In genomic region chr15:57253082-57253481, GRCh38 we compare ENCODE assay signal across 1 cellular context.
A peak's percentile ranks its signal among the peaks of the same experiment; 100 is the strongest.
TF ChIP-seq lines count a peak whose summit lies in the region.

No MANE protein-coding gene starts in this region.

TF ChIP-seq in K562, 482 proteins besides CTCF, POLR2A, EP300 and RAD21 (continued from another document and continues in another):
- TF ChIP-seq ZNF277 (CRISPR knock-in tag; IDR thresholded peaks at IDR 0.05; ENCODE audit: borderline replicate concordance): no peak
- TF ChIP-seq STAT6 (CRISPR knock-in tag; IDR thresholded peaks at IDR 0.05): no peak
- TF ChIP-seq ZNF589 (CRISPR knock-in tag; IDR thresholded peaks at IDR 0.05; ENCODE audit: low read depth): 0 out of 2 replicates have a peak, but pooled peaks have one; percentile 49
- TF ChIP-seq PML (IDR thresholded peaks at IDR 0.05; ENCODE audit: low read length): no peak
- no peak for TF ChIP-seq KLF6 (CRISPR knock-in tag; IDR thresholded peaks at IDR 0.05; ENCODE audit: borderline replicate concordance)
- no peak for TF ChIP-seq KHSRP (IDR thresholded peaks at IDR 0.05)
- no peak for TF ChIP-seq MTF1 (CRISPR knock-in tag; IDR thresholded peaks at IDR 0.05; ENCODE audit: borderline replicate concordance)
- no peak for TF ChIP-seq PYGO2 (tag; IDR thresholded peaks at IDR 0.05)
- TF ChIP-seq SIN3B (IDR thresholded peaks at IDR 0.05; ENCODE audit: low read depth): no peak
- no peak for TF ChIP-seq ZNF561 (CRISPR knock-in tag; conservative IDR thresholded peaks at IDR 0.05)
- no peak for TF ChIP-seq ETV5 (CRISPR knock-in tag; IDR thresholded peaks at IDR 0.05; ENCODE audit: low read depth)
- peak; percentile 80 for TF ChIP-seq SMAD4 (CRISPR knock-in tag; conservative IDR thresholded peaks at IDR 0.05)
- peak; percentile 65; the same call in 1 of the 2 replicates for TF ChIP-seq ZNF668 (CRISPR knock-in tag; IDR thresholded peaks at IDR 0.05)
- TF ChIP-seq MAX (CRISPR knock-in tag; IDR thresholded peaks at IDR 0.05): no peak
- TF ChIP-seq MAFG (tag; conservative IDR thresholded peaks at IDR 0.05): no peak
- peak; percentile 71 for TF ChIP-seq JUND (IDR thresholded peaks at IDR 0.05; ENCODE audit: borderline replicate concordance, low read depth, low read length)
- no peak for TF ChIP-seq JUND (tag; IDR thresholded peaks at IDR 0.05; ENCODE audit: borderline replicate concordance, low read depth, low read length)
- TF ChIP-seq, protein P1, sequence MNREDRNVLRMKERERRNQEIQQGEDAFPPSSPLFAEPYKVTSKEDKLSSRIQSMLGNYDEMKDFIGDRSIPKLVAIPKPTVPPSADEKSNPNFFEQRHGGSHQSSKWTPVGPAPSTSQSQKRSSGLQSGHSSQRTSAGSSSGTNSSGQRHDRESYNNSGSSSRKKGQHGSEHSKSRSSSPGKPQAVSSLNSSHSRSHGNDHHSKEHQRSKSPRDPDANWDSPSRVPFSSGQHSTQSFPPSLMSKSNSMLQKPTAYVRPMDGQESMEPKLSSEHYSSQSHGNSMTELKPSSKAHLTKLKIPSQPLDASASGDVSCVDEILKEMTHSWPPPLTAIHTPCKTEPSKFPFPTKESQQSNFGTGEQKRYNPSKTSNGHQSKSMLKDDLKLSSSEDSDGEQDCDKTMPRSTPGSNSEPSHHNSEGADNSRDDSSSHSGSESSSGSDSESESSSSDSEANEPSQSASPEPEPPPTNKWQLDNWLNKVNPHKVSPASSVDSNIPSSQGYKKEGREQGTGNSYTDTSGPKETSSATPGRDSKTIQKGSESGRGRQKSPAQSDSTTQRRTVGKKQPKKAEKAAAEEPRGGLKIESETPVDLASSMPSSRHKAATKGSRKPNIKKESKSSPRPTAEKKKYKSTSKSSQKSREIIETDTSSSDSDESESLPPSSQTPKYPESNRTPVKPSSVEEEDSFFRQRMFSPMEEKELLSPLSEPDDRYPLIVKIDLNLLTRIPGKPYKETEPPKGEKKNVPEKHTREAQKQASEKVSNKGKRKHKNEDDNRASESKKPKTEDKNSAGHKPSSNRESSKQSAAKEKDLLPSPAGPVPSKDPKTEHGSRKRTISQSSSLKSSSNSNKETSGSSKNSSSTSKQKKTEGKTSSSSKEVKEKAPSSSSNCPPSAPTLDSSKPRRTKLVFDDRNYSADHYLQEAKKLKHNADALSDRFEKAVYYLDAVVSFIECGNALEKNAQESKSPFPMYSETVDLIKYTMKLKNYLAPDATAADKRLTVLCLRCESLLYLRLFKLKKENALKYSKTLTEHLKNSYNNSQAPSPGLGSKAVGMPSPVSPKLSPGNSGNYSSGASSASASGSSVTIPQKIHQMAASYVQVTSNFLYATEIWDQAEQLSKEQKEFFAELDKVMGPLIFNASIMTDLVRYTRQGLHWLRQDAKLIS (CRISPR knock-in tag; IDR thresholded peaks at IDR 0.05): no peak
- TF ChIP-seq ERF (CRISPR knock-in tag; IDR thresholded peaks at IDR 0.05): no peak
- TF ChIP-seq RBM34 (IDR thresholded peaks at IDR 0.05; ENCODE audit: borderline replicate concordance, insufficient read depth, low read length): no peak
- peak; percentile 91 for TF ChIP-seq ATF3 (IDR thresholded peaks at IDR 0.05)
- no peak for TF ChIP-seq ATF3 (CRISPR knock-in tag; conservative IDR thresholded peaks at IDR 0.05)
- peak; percentile 77 for TF ChIP-seq MYC (IDR thresholded peaks at IDR 0.05; ENCODE audit: low read depth, low read length)
- TF ChIP-seq MYC (CRISPR knock-in tag; IDR thresholded peaks at IDR 0.05; ENCODE audit: borderline replicate concordance, low read depth): no peak
- no peak for TF ChIP-seq ASH1L (IDR thresholded peaks at IDR 0.05; ENCODE audit: borderline replicate concordance, low read depth, partially characterized antibody)
- no peak for TF ChIP-seq ARID3A (IDR thresholded peaks at IDR 0.05; ENCODE audit: borderline replicate concordance, low read depth, low read length)
- TF ChIP-seq BCL6 (CRISPR knock-in tag; IDR thresholded peaks at IDR 0.05): no peak
- no peak for TF ChIP-seq EHMT2 (IDR thresholded peaks at IDR 0.05)
- TF ChIP-seq RBBP5 (IDR thresholded peaks at IDR 0.05; ENCODE audit: borderline replicate concordance, insufficient read depth, low read length, poor library complexity, severe bottlenecking): no peak
- TF ChIP-seq CREBBP (IDR thresholded peaks at IDR 0.05; ENCODE audit: low read depth, low read length): no peak
- no peak for TF ChIP-seq ELK1 (CRISPR knock-in tag; IDR thresholded peaks at IDR 0.05)
- no peak for TF ChIP-seq THAP12 (CRISPR knock-in tag; IDR thresholded peaks at IDR 0.05)
- TF ChIP-seq, protein P2, sequence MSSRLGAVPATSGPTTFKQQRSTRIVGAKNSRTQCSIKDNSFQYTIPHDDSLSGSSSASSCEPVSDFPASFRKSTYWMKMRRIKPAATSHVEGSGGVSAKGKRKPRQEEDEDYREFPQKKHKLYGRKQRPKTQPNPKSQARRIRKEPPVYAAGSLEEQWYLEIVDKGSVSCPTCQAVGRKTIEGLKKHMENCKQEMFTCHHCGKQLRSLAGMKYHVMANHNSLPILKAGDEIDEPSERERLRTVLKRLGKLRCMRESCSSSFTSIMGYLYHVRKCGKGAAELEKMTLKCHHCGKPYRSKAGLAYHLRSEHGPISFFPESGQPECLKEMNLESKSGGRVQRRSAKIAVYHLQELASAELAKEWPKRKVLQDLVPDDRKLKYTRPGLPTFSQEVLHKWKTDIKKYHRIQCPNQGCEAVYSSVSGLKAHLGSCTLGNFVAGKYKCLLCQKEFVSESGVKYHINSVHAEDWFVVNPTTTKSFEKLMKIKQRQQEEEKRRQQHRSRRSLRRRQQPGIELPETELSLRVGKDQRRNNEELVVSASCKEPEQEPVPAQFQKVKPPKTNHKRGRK (tag; IDR thresholded peaks at IDR 0.05): no peak
- TF ChIP-seq, protein P3, sequence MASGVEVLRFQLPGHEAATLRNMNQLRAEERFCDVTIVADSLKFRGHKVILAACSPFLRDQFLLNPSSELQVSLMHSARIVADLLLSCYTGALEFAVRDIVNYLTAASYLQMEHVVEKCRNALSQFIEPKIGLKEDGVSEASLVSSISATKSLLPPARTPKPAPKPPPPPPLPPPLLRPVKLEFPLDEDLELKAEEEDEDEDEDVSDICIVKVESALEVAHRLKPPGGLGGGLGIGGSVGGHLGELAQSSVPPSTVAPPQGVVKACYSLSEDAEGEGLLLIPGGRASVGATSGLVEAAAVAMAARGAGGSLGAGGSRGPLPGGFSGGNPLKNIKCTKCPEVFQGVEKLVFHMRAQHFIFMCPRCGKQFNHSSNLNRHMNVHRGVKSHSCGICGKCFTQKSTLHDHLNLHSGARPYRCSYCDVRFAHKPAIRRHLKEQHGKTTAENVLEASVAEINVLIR (CRISPR knock-in tag; IDR thresholded peaks at IDR 0.05): no peak
- TF ChIP-seq, protein P4, sequence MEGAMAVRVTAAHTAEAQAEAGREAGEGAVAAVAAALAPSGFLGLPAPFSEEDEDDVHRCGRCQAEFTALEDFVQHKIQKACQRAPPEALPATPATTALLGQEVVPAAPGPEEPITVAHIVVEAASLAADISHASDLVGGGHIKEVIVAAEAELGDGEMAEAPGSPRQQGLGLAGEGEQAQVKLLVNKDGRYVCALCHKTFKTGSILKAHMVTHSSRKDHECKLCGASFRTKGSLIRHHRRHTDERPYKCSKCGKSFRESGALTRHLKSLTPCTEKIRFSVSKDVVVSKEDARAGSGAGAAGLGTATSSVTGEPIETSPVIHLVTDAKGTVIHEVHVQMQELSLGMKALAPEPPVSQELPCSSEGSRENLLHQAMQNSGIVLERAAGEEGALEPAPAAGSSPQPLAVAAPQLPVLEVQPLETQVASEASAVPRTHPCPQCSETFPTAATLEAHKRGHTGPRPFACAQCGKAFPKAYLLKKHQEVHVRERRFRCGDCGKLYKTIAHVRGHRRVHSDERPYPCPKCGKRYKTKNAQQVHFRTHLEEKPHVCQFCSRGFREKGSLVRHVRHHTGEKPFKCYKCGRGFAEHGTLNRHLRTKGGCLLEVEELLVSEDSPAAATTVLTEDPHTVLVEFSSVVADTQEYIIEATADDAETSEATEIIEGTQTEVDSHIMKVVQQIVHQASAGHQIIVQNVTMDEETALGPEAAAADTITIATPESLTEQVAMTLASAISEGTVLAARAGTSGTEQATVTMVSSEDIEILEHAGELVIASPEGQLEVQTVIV (CRISPR knock-in tag; IDR thresholded peaks at IDR 0.05; ENCODE audit: borderline replicate concordance): no peak
- TF ChIP-seq SNRNP70 (optimal IDR thresholded peaks at IDR 0.05; ENCODE audit: low read depth, low read length): no peak
- no peak for TF ChIP-seq TRIM25 (IDR thresholded peaks at IDR 0.05; ENCODE audit: borderline replicate concordance)
